8 cellular contexts compared by ENCODE assay signal in the genomic region with DNA sequence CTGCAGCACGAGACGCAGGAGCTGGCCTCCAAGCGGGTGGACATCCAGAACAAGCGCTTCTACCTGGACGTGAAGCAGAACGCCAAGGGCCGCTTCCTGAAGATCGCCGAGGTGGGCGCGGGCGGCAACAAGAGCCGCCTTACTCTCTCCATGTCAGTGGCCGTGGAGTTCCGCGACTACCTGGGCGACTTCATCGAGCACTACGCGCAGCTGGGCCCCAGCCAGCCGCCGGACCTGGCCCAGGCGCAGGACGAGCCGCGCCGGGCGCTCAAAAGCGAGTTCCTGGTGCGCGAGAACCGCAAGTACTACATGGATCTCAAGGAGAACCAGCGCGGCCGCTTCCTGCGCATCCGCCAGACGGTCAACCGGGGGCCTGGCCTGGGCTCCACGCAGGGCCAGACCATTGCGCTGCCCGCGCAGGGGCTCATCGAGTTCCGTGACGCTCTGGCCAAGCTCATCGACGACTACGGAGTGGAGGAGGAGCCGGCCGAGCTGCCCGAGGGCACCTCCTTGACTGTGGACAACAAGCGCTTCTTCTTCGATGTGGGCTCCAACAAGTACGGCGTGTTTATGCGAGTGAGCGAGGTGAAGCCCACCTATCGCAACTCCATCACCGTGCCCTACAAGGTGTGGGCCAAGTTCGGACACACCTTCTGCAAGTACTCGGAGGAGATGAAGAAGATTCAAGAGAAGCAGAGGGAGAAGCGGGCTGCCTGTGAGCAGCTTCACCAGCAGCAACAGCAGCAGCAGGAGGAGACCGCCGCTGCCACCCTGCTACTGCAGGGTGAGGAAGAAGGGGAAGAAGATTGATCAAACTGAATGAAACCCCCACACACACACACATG. TPM values are rescaled to one million over a fixed set of nuclear protein-coding genes. Genes with fewer than 3 reads are reported as not detected.
DNase-seq lines count a peak whose midpoint lies in the region; ATAC-seq and TF ChIP-seq lines count a peak whose summit lies in the region.

No MANE protein-coding gene starts in this region.

- H3K36me3 ChIP-seq in OCI-LY1 (ENCODE audit: insufficient read depth, low read length) (peaks cover 6% of the 10 kb centered on the region; the same call in 1 of the 2 replicates), neural cell (ENCODE audit: insufficient read depth, low read length) (no peaks in the 10 kb centered on the region), vagina (no peaks in the 10 kb centered on the region)

- H3F3A ChIP-seq in OCI-LY1 (ENCODE audit: insufficient read depth, low read length): no peaks in the 10 kb centered on the region; the same call in 1 of the 2 replicates
- no peaks in the 10 kb centered on the region for H3F3A ChIP-seq in neural cell (ENCODE audit: insufficient read depth, low read length, poor library complexity, severe bottlenecking)

- H3K4me2 ChIP-seq in OCI-LY1 (ENCODE audit: low read length): peak overlapping the region; percentile 79
- peak overlapping the region; percentile 77 for H3K4me2 ChIP-seq in neural cell (ENCODE audit: low read length)

- H3K79me2 ChIP-seq in OCI-LY1 (ENCODE audit: insufficient read depth, low read length) (no peaks in the 10 kb centered on the region), neural cell (replicated peaks; ENCODE audit: insufficient read depth, low read length) (peaks cover 13% of the 10 kb centered on the region)

- H3K4me1 ChIP-seq in OCI-LY1 (ENCODE audit: insufficient read depth, low read length, severe bottlenecking): peaks cover 33% of the 10 kb centered on the region
- H3K4me1 ChIP-seq in vagina: peaks cover 67% of the 10 kb centered on the region

- intact Hi-C loops in vagina (cut with DNase I): no loop called here

- no peak for TF ChIP-seq POLR2A in vagina (IDR thresholded peaks at IDR 0.05)

- TF ChIP-seq CTCF in OCI-LY1 (IDR thresholded peaks at IDR 0.05; ENCODE audit: low read length) (no peak), fibroblast of villous mesenchyme (IDR thresholded peaks at IDR 0.05; ENCODE audit: insufficient read depth, low read depth, low read length) (no peak), neural cell (IDR thresholded peaks at IDR 0.05; ENCODE audit: poor library complexity, severe bottlenecking) (no peak), vagina (IDR thresholded peaks at IDR 0.05) (no peak)

- H3K9ac ChIP-seq in OCI-LY1 (ENCODE audit: low read length) (peak overlapping the region; percentile 70), neural cell (ENCODE audit: low read length) (peak overlapping the region; percentile 70)

- no peak overlapping the region for H3K27ac ChIP-seq in OCI-LY1 (ENCODE audit: low read depth, low read length, poor library complexity, severe bottlenecking)
- H3K27ac ChIP-seq in neural cell (ENCODE audit: low read length): peak overlapping the region; percentile 36
- peak overlapping the region; percentile 95 for H3K27ac ChIP-seq in vagina

- DNase-seq in AG20443 (ENCODE audit: low spot score) (peak; percentile 66), fibroblast of villous mesenchyme (ENCODE audit: low read depth) (peak; percentile 66), vagina (ENCODE audit: extremely low spot score in 2 of 2) (no peak)
- peak; percentile 25 for DNase-seq in activated effector memory CD4-positive, alpha-beta T cell treated with Interleukin-2 at 50 U/mL for 16 hours

- H3K9me2 ChIP-seq in OCI-LY1 (ENCODE audit: low read depth, low read length) (no peaks in the 10 kb centered on the region), neural cell (ENCODE audit: insufficient read depth, low read length) (no peaks in the 10 kb centered on the region)

- no peak for TF ChIP-seq EP300 in neural cell (conservative IDR thresholded peaks at IDR 0.05; ENCODE audit: poor library complexity, severe bottlenecking)

- H3K27me3 ChIP-seq in OCI-LY1 (ENCODE audit: insufficient read depth, low read length) (no peaks in the 10 kb centered on the region), neural cell (ENCODE audit: insufficient read depth, low read depth, low read length) (peaks cover 57% of the 10 kb centered on the region), vagina (no peaks in the 10 kb centered on the region)

- no peak for TF ChIP-seq RAD21 in neural cell (conservative IDR thresholded peaks at IDR 0.05)

- H4K20me1 ChIP-seq in OCI-LY1 (ENCODE audit: insufficient read depth, low read length): peaks cover 9% of the 10 kb centered on the region; the same call in 1 of the 2 replicates
- H4K20me1 ChIP-seq in neural cell (ENCODE audit: insufficient read depth): no peaks in the 10 kb centered on the region

- no peak overlapping the region for H2AFZ ChIP-seq in OCI-LY1 (ENCODE audit: low read length)
- no peak overlapping the region for H2AFZ ChIP-seq in neural cell (ENCODE audit: low read depth, low read length)

- ATAC-seq in GM18868 (IDR thresholded peaks at IDR 0.05; ENCODE audit: unreplicated experiment) (peak; percentile 20), HG03108 (IDR thresholded peaks at IDR 0.05; ENCODE audit: unreplicated experiment) (peak; percentile 29)

- H3K4me3 ChIP-seq in OCI-LY1 (ENCODE audit: low read depth, low read length, poor library complexity, severe bottlenecking) (peak overlapping the region; percentile 69), fibroblast of villous mesenchyme (ENCODE audit: low read depth, low read length) (peak overlapping the region; percentile 75), neural cell (ENCODE audit: low read length) (peak overlapping the region; percentile 84), vagina (peak overlapping the region; percentile 70 to 87)

- H3K9me3 ChIP-seq in OCI-LY1 (ENCODE audit: low read length) (no peaks in the 10 kb centered on the region), neural cell (ENCODE audit: low read length) (no peaks in the 10 kb centered on the region), vagina (no peaks in the 10 kb centered on the region)

TF ChIP-seq in neural cell, 6 proteins besides CTCF, POLR2A, EP300 and RAD21:
- TF ChIP-seq, protein P1, sequence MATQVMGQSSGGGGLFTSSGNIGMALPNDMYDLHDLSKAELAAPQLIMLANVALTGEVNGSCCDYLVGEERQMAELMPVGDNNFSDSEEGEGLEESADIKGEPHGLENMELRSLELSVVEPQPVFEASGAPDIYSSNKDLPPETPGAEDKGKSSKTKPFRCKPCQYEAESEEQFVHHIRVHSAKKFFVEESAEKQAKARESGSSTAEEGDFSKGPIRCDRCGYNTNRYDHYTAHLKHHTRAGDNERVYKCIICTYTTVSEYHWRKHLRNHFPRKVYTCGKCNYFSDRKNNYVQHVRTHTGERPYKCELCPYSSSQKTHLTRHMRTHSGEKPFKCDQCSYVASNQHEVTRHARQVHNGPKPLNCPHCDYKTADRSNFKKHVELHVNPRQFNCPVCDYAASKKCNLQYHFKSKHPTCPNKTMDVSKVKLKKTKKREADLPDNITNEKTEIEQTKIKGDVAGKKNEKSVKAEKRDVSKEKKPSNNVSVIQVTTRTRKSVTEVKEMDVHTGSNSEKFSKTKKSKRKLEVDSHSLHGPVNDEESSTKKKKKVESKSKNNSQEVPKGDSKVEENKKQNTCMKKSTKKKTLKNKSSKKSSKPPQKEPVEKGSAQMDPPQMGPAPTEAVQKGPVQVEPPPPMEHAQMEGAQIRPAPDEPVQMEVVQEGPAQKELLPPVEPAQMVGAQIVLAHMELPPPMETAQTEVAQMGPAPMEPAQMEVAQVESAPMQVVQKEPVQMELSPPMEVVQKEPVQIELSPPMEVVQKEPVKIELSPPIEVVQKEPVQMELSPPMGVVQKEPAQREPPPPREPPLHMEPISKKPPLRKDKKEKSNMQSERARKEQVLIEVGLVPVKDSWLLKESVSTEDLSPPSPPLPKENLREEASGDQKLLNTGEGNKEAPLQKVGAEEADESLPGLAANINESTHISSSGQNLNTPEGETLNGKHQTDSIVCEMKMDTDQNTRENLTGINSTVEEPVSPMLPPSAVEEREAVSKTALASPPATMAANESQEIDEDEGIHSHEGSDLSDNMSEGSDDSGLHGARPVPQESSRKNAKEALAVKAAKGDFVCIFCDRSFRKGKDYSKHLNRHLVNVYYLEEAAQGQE (IDR thresholded peaks at IDR 0.05; ENCODE audit: borderline replicate concordance): no peak
- no peak for TF ChIP-seq EZH2 (IDR thresholded peaks at IDR 0.05; ENCODE audit: borderline replicate concordance, insufficient read depth, low read length, poor library complexity, severe bottlenecking)
- no peak for TF ChIP-seq POLR2AphosphoS5 (IDR thresholded peaks at IDR 0.05)
- TF ChIP-seq SMC3 (conservative IDR thresholded peaks at IDR 0.05; ENCODE audit: poor library complexity): peak; percentile 10
- TF ChIP-seq MXI1 (conservative IDR thresholded peaks at IDR 0.05; ENCODE audit: poor library complexity, severe bottlenecking): no peak
- no peak for TF ChIP-seq TAF1 (IDR thresholded peaks at IDR 0.05; ENCODE audit: low read depth)
TF ChIP-seq in neural cell: peak in this region for 1.

RNA-seq across cellular contexts. Expression of a gene that starts 0.7 kb away (rescaled TPM):
- total RNA-seq in fibroblast of villous mesenchyme (20.0 and 26.3 TPM in 2 replicates), vagina (29.7 TPM)
- 2.2 and 2.3 TPM in 2 replicates for polyA plus RNA-seq in neural cell
- polyA minus RNA-seq in neural cell: 6.3 and 8.3 TPM in 2 replicates

RNA-seq across cellular contexts. Expression of a gene that starts 11.2 kb away (rescaled TPM):
- total RNA-seq in fibroblast of villous mesenchyme: 6.4 and 7.8 TPM in 2 replicates
- polyA plus RNA-seq in neural cell: 2.9 and 4.4 TPM in 2 replicates
- 4.4 and 5.0 TPM in 2 replicates for polyA minus RNA-seq in neural cell
- total RNA-seq in vagina: 16.7 TPM

Comparison
In these comparisons a context has a peak if more than half of its experiments do, and no peak if none do; other contexts are left out.
1. DNase-seq: peak in AG20443 (single experiment), activated effector memory CD4-positive, alpha-beta T cell treated with Interleukin-2 at 50 U/mL for 16 hours (single experiment) and fibroblast of villous mesenchyme (single experiment); none in vagina (0 of 2).
2. Peak in every context shown above with its lines, with median percentiles within 50 percentile points of each other: H3K4me3 ChIP-seq.